23 cellular contexts compared by ENCODE assay signal in genomic region chr1:19615438-19615837, GRCh38. TPM values are rescaled to one million over a fixed set of nuclear protein-coding genes. Genes with fewer than 3 reads are reported as not detected.
"Had no signal": no experiment of that assay in that cellular context is flagged by ENCODE, and none has a peak within 500 bp of the region (broad histone marks: within the 10 kb centered on the region; RNA-seq: fewer than 3 reads in every experiment).

No MANE protein-coding gene starts in this region.

- H3K36me3 ChIP-seq: cardiac muscle cell, vagina had no signal

- H3K27ac ChIP-seq: cardiac muscle cell, vagina had no signal

- ATAC-seq: activated CD4-positive, CD25-positive, alpha-beta regulatory T cell treated with anti-CD3 and anti-CD28 coated beads, Interleukin-2, amount 50 U/mL, for 24 hours; natural killer cell treated with Interleukin-12 subunit alpha and Interleukin-12 subunit beta and Interleukin-15 and Interleukin-18, amount 100 ng/mL, for 72 hours; stimulated activated naive CD8-positive, alpha-beta T cell treated with anti-CD3 and anti-CD28 coated beads, Interleukin-15, Interleukin-2, amounts not matched to agents 100 U/mL and 50 U/mL, for 24 hours; T-cell had no signal

- H3K4me3 Mint-ChIP-seq: mesothelial cell of epicardium; natural killer cell treated with Interleukin-12 subunit alpha and Interleukin-12 subunit beta and Interleukin-15 and Interleukin-18, amount 100 ng/mL, for 72 hours; T-cell had no signal

- DNase-seq: activated CD4-positive, alpha-beta T cell treated with anti-CD3 and anti-CD28 coated beads, Interleukin-2, amount 50 U/mL, for 1 hour; activated CD8-positive, alpha-beta memory T cell treated with anti-CD3 and anti-CD28 coated beads for 24 hours; activated CD8-positive, alpha-beta memory T cell treated with anti-CD3 and anti-CD28 coated beads, Interleukin-2, amount 50 U/mL, for 48 hours; activated effector memory CD4-positive, alpha-beta T cell treated with Interleukin-2 at 50 U/mL for 16 hours; activated naive CD4-positive, alpha-beta T cell treated with anti-CD3 and anti-CD28 coated beads, Interleukin-2, amount 50 U/mL, for 16 hours; activated T-cell treated with anti-CD3 and anti-CD28 coated beads, Interleukin-2, amount 50 U/mL, for 48 hours; erythroblast; head of caudate nucleus; retina; stimulated activated CD4-positive, alpha-beta T cell treated with anti-CD3 and anti-CD28 coated beads, Interleukin-2, amount 100 ng/mL, for 24 hours; stimulated activated naive CD8-positive, alpha-beta T cell treated with anti-CD3 and anti-CD28 coated beads, Interleukin-15, Interleukin-2, amounts not matched to agents 100 U/mL and 50 U/mL, for 24 hours; substantia nigra; T-cell; T-helper 9 cell had no signal

- H3K9me3 ChIP-seq: tibial nerve, vagina had no signal

- H3K36me3 Mint-ChIP-seq: mesothelial cell of epicardium had no signal

- H3K9me3 Mint-ChIP-seq: mesothelial cell of epicardium; natural killer cell treated with Interleukin-12 subunit alpha and Interleukin-12 subunit beta and Interleukin-15 and Interleukin-18, amount 100 ng/mL, for 72 hours; T-cell had no signal

- H3K27me3 Mint-ChIP-seq: natural killer cell treated with Interleukin-12 subunit alpha and Interleukin-12 subunit beta and Interleukin-15 and Interleukin-18, amount 100 ng/mL, for 72 hours; T-cell had no signal

- H3K4me3 ChIP-seq: cardiac muscle cell, lung, tibial nerve, vagina had no signal

- H3K27me3 ChIP-seq: cardiac muscle cell, tibial nerve, vagina had no signal

- H3K27ac Mint-ChIP-seq: mesothelial cell of epicardium; natural killer cell treated with Interleukin-12 subunit alpha and Interleukin-12 subunit beta and Interleukin-15 and Interleukin-18, amount 100 ng/mL, for 72 hours had no signal

RNA-seq across cellular contexts. Expression of gene HTR6, which starts 49.2 kb away (rescaled TPM):
- total RNA-seq: cardiac muscle cell; lung; natural killer cell treated with Interleukin-12 subunit alpha and Interleukin-12 subunit beta and Interleukin-15 and Interleukin-18, amount 100 ng/mL, for 72 hours; skeletal muscle tissue; tibial nerve; vagina had no signal
- polyA plus RNA-seq: cardiac muscle cell, keratinocyte, lung had no signal
